Comparison of ENCODE assay signal across 8 cellular contexts in the genomic region with DNA sequence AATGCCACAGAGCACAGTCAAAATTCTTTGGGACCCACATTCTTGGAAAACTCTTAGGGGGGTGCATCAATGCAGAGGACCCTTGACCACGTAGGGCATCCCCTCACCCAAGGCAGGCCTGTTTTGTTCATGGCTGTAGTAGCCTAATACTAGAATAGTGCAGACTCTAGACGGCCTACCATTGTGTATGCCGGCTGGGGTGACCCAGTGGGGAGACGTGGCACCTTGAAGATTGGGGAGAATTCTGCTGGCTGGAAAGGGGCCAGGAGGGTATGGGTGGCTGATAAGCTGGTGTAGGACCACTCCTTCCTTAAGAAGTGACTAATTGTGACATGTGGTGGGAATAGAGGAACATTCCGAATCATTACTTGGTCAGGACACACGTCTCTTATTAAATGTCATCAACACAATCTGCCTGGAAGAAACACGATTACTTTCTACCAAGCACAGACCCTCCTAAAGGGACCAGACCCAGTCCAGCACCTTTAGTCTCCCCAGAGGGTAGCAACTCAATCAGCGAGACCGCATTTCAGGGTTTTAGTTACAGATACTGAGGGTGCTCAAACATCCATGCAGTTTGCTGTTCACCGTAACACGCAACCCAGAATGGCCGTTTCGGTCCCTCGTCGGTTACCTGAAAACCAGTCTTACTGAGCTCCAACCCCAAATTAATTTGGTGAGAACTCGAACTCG. TPM values are rescaled to one million over a fixed set of nuclear protein-coding genes. Genes with fewer than 3 reads are reported as not detected.
A peak's percentile ranks its signal among the peaks of the same experiment; 100 is the strongest.
DNase-seq lines count a peak whose midpoint lies in the region; ATAC-seq and TF ChIP-seq lines count a peak whose summit lies in the region.

No MANE protein-coding gene starts in this region.

- peak in 1 of 5 donors; percentile 41 for DNase-seq in heart left ventricle
- DNase-seq in Right ventricle myocardium superior = no peak
- DNase-seq in astrocyte of the spinal cord (ENCODE audit: low read depth, low spot score) = no peak
- DNase-seq in lung (ENCODE audit: low spot score) = no peak
- no peak for DNase-seq in upper lobe of left lung
- DNase-seq in DMS 273 (lab: John Stamatoyannopoulos, UW; ENCODE audit: unreplicated experiment) = no peak
- no peak for DNase-seq in foreskin melanocyte

- TF ChIP-seq EP300 in upper lobe of left lung (IDR thresholded peaks at IDR 0.05) = no peak

- TF ChIP-seq POLR2A in heart left ventricle (IDR thresholded peaks at IDR 0.05) (no peak), upper lobe of left lung (IDR thresholded peaks at IDR 0.05) (no peak)

- TF ChIP-seq CTCF in heart left ventricle (IDR thresholded peaks at IDR 0.05) (no peak), astrocyte of the spinal cord (IDR thresholded peaks at IDR 0.05; ENCODE audit: low read depth, low read length) (no peak), lung (IDR thresholded peaks at IDR 0.05; ENCODE audit: control extremely low read depth, extremely low read depth) (no peak), upper lobe of left lung (IDR thresholded peaks at IDR 0.05) (no peak)

- intact Hi-C loops in heart left ventricle (cut with DNase I) (loop anchor here (2.0 to 10.0 kb wide), 12 partner anchors 37 to 330 kb away; a partner anchor contains a TSS), Right ventricle myocardium superior (cut with DNase I) (loop anchor here (5.0 to 10.0 kb wide), 3 partner anchors 67 to 160 kb away; no protein-coding TSS in a partner anchor)

- no peaks in the 10 kb centered on the region for H3K36me3 ChIP-seq in heart left ventricle
- H3K36me3 ChIP-seq in lung (ENCODE audit: control insufficient read depth in 2 of 2, insufficient read depth in 2 of 2, low read length in 2 of 2) = no peaks in the 10 kb centered on the region
- no peaks in the 10 kb centered on the region for H3K36me3 ChIP-seq in upper lobe of left lung

- WGBS in heart left ventricle, 4 donors = 57 to 66% (median 63%) methylated on average over 17 of the region's 17 CpGs
- WGBS in lung, 2 donors = 65 to 69% methylated on average over 17 of the region's 17 CpGs
- WGBS in upper lobe of left lung, 2 donors = 59 to 69% methylated on average over 17 of the region's 17 CpGs

- peak overlapping the region; percentile 42 to 96 (median 84) for H3K4me3 ChIP-seq in heart left ventricle
- peak overlapping the region; percentile 53 for H3K4me3 ChIP-seq in astrocyte of the spinal cord (ENCODE audit: low read depth, low read length)
- peak overlapping the region; percentile 88 for H3K4me3 ChIP-seq in lung
- peak overlapping the region; percentile 29 to 93 (median 71) for H3K4me3 ChIP-seq in upper lobe of left lung

- H3K4me1 ChIP-seq in heart left ventricle = peaks cover 0 to 43% (median 24%) of the 10 kb centered on the region in 12 donors
- peaks cover 3 to 5% of the 10 kb centered on the region in 2 donors for H3K4me1 ChIP-seq in lung (ENCODE audit: control insufficient read depth in 2 of 2, insufficient read depth in 2 of 2, low read length in 2 of 2)
- H3K4me1 ChIP-seq in upper lobe of left lung = peaks cover 18 to 26% (median 19%) of the 10 kb centered on the region in 4 donors

- ATAC-seq in heart left ventricle (no peak), Right ventricle myocardium superior (ENCODE audit: poor library complexity) (no peak), lung (ENCODE audit: insufficient read depth, low FRiP score) (no peak), upper lobe of left lung (ENCODE audit: low FRiP score in 2 of 2) (no peak), HG03025 (IDR thresholded peaks at IDR 0.05; ENCODE audit: low FRiP score, unreplicated experiment) (no peak)

- H3K27ac ChIP-seq in heart left ventricle (peak overlapping the region; percentile 98 to 100 (median 100)), lung (ENCODE audit: low read depth in 1 of 2, low read length in 1 of 2) (peak overlapping the region; percentile 100), upper lobe of left lung (peak overlapping the region; percentile 97 to 100 (median 98))

- H3K9me3 ChIP-seq in heart left ventricle (peaks cover 0 to 6% (median 0%) of the 10 kb centered on the region in 12 donors), lung (ENCODE audit: control insufficient read depth in 2 of 2, insufficient read depth in 1 of 2, low read length in 1 of 2) (peaks cover 0 to 2% of the 10 kb centered on the region in 2 donors), upper lobe of left lung (no peaks in the 10 kb centered on the region)

- H3K27me3 ChIP-seq in heart left ventricle = no peaks in the 10 kb centered on the region
- no peaks in the 10 kb centered on the region for H3K27me3 ChIP-seq in lung (ENCODE audit: control insufficient read depth, insufficient read depth)
- no peaks in the 10 kb centered on the region for H3K27me3 ChIP-seq in upper lobe of left lung

- in situ Hi-C loops in astrocyte of the spinal cord (cut with HindIII; ENCODE audit: low sequenced_read_pairs) = no loop called here

RNA-seq across cellular contexts. Expression of a gene that starts 1.8 kb away (rescaled TPM):
- total RNA-seq in heart left ventricle (10 to 100 TPM; 37.5 to 65.9 (median 56.4) TPM), Right ventricle myocardium superior (65.7 TPM), lung (100 to 1,000 TPM in 1 of 2 donors, 10 to 100 TPM in 1; 38.3 to 157 TPM), upper lobe of left lung (100 to 1,000 TPM; 103 to 231 (median 147) TPM)
- polyA plus RNA-seq in heart left ventricle (10 to 100 TPM; 22.4 to 74.0 TPM), lung (10 to 100 TPM; 47.1 to 63.2 TPM)
